In genomic region chr11:117839936-117840813, GRCh38 we compare ENCODE assay signal across 23 cellular contexts. TPM values are rescaled to one million over a fixed set of nuclear protein-coding genes. Genes with fewer than 3 reads are reported as not detected.
DNase-seq lines count a peak whose midpoint lies in the region; ATAC-seq and TF ChIP-seq lines count a peak whose summit lies in the region.
"Had no signal": no experiment of that assay in that cellular context is flagged by ENCODE, and none has a peak within 500 bp of the region (broad histone marks: within the 10 kb centered on the region; RNA-seq: fewer than 3 reads in every experiment).

No MANE protein-coding gene starts in this region.

- no peaks in the 10 kb centered on the region for H4K20me1 ChIP-seq in DND-41 (ENCODE audit: insufficient read depth, low read length)

- H3K4me3 ChIP-seq in DND-41 (ENCODE audit: low read depth in 1 of 2, low read length in 2 of 2): no peak overlapping the region

- 0 out of 2 replicates have a peak overlapping the region, but pooled peaks have one; percentile 6 for H3K9ac ChIP-seq in DND-41 (ENCODE audit: low read depth, low read length)

- peaks cover 19% of the 10 kb centered on the region for H3K79me2 ChIP-seq in DND-41 (ENCODE audit: insufficient read depth, low read length)

- H3K36me3 ChIP-seq in DND-41 (ENCODE audit: insufficient read depth, low read length): peaks cover 67% of the 10 kb centered on the region

- H3K4me3 Mint-ChIP-seq in glutamatergic neuron (ENCODE audit: unreplicated experiment): no peak overlapping the region
- H3K4me3 Mint-ChIP-seq: activated naive CD4-positive, alpha-beta T cell treated with anti-CD3 and anti-CD28 coated beads for 36 hours; immature natural killer cell had no signal

- H3K9me3 Mint-ChIP-seq in glutamatergic neuron (ENCODE audit: unreplicated experiment): peaks cover 2% of the 10 kb centered on the region
- H3K9me3 Mint-ChIP-seq: activated naive CD4-positive, alpha-beta T cell treated with anti-CD3 and anti-CD28 coated beads for 36 hours; immature natural killer cell had no signal

- peak overlapping the region; percentile 75 for H3K27ac ChIP-seq in DND-41 (ENCODE audit: low read length)
- H3K27ac ChIP-seq: C4-2B, epithelial cell of prostate had no signal

- H3K36me3 Mint-ChIP-seq in glutamatergic neuron (ENCODE audit: unreplicated experiment): no peaks in the 10 kb centered on the region
- H3K36me3 Mint-ChIP-seq: immature natural killer cell had no signal

- peaks cover 15% of the 10 kb centered on the region for H3K4me1 Mint-ChIP-seq in glutamatergic neuron (ENCODE audit: low read depth, unreplicated experiment)

- DNase-seq in activated CD8-positive, alpha-beta memory T cell treated with anti-CD3 and anti-CD28 coated beads for 24 hours: peak; percentile 52
- no peak for DNase-seq in activated CD8-positive, alpha-beta memory T cell treated with anti-CD3 and anti-CD28 coated beads, Interleukin-2, amount 50 U/mL, for 4 hours
- DNase-seq in DND-41: peak; percentile 10
- peak; percentile 11 for DNase-seq in glutamatergic neuron
- DNase-seq in sciatic nerve (ENCODE audit: low spot score): peak; percentile 28
- no peak for DNase-seq in HCEC 1CT
- DNase-seq in NCI-H1694 treated with DMSO at 0.1 percent for 48 hours (lab: John Stamatoyannopoulos, UW): no peak
- DNase-seq: activated naive CD4-positive, alpha-beta T cell treated with anti-CD3 and anti-CD28 coated beads for 36 hours; activated T-cell treated with anti-CD3 and anti-CD28 coated beads for 4 hours; caudate nucleus; immature natural killer cell; Karpas-422; NCI-H2029; NCI-H2227 treated with DMSO at 0.1 percent for 48 hours; retina; stimulated activated CD4-positive, alpha-beta T cell treated with anti-CD3 and anti-CD28 coated beads, Interleukin-12 subunit alpha, Interleukin-12 subunit beta, amount 100 ng/mL, for 4 hours; stimulated activated CD4-positive, alpha-beta T cell treated with anti-CD3 and anti-CD28 coated beads, Interleukin-4, amount 100 ng/mL, for 4 hours; stimulated activated naive CD8-positive, alpha-beta T cell treated with anti-CD3 and anti-CD28 coated beads, Interleukin-15, Interleukin-2, amounts not matched to agents 100 U/mL and 50 U/mL, for 24 hours had no signal

- no peaks in the 10 kb centered on the region for H3K27me3 Mint-ChIP-seq in glutamatergic neuron (ENCODE audit: unreplicated experiment)

- intact Hi-C loops in sciatic nerve (cut with DNase I): loop anchor here (10.0 kb wide), 1 partner anchor 65 kb away; no protein-coding TSS in a partner anchor

- no peaks in the 10 kb centered on the region for H3K27me3 ChIP-seq in DND-41 (ENCODE audit: insufficient read depth, low read length, poor library complexity)

- peaks cover 45% of the 10 kb centered on the region for H3K4me1 ChIP-seq in DND-41 (ENCODE audit: insufficient read depth, low read length)

- H3K4me2 ChIP-seq in DND-41 (ENCODE audit: insufficient read depth, low read length): no peak overlapping the region

- no peaks in the 10 kb centered on the region for H3K9me3 ChIP-seq in DND-41 (ENCODE audit: insufficient read depth, low read length, severe bottlenecking)

- no peak for TF ChIP-seq CTCF in DND-41 (IDR thresholded peaks at IDR 0.05; ENCODE audit: borderline replicate concordance, extremely low read depth, low read length, poor library complexity, severe bottlenecking)
- TF ChIP-seq CTCF in glutamatergic neuron (IDR thresholded peaks at IDR 0.05; ENCODE audit: partially characterized antibody, unreplicated experiment): no peak

- H2AFZ ChIP-seq in DND-41 (ENCODE audit: low read depth, low read length): no peak overlapping the region

- H3K27ac Mint-ChIP-seq in glutamatergic neuron (ENCODE audit: unreplicated experiment): no peak overlapping the region
- H3K27ac Mint-ChIP-seq: activated naive CD4-positive, alpha-beta T cell treated with anti-CD3 and anti-CD28 coated beads for 36 hours; immature natural killer cell had no signal

- no peak for ATAC-seq in DND-41 (ENCODE audit: insufficient read depth, low read depth)
- no peak for ATAC-seq in sciatic nerve
- no peak for ATAC-seq in HG02678 (IDR thresholded peaks at IDR 0.05; ENCODE audit: unreplicated experiment)
- ATAC-seq: stimulated activated naive CD8-positive, alpha-beta T cell treated with anti-CD3 and anti-CD28 coated beads, Interleukin-15, Interleukin-2, amounts not matched to agents 100 U/mL and 50 U/mL, for 24 hours had no signal

RNA-seq across cellular contexts. Expression of gene FXYD2, which starts 15.6 kb away (rescaled TPM):
- total RNA-seq in glutamatergic neuron (ENCODE audit: unreplicated experiment) (0.44 TPM), sciatic nerve (6.6 TPM)
- total RNA-seq: fibroblast of villous mesenchyme, HT1080 had no signal

RNA-seq across cellular contexts. Expression of gene FXYD6, which starts 36.3 kb away (rescaled TPM):
- total RNA-seq in glutamatergic neuron (ENCODE audit: unreplicated experiment) (57.1 TPM), sciatic nerve (141 TPM)
- total RNA-seq: activated naive CD4-positive, alpha-beta T cell treated with anti-CD3 and anti-CD28 coated beads for 36 hours; fibroblast of villous mesenchyme had no signal

RNA-seq across cellular contexts. Expression of gene DSCAML1, which starts 43.2 kb away (rescaled TPM):
- total RNA-seq in glutamatergic neuron (ENCODE audit: unreplicated experiment) (0.07 TPM), sciatic nerve (4.2 TPM)
- total RNA-seq: fibroblast of villous mesenchyme, HT1080 had no signal

Comparison
In these comparisons a context has a peak if more than half of its experiments do, and no peak if none do; other contexts are left out.
1. DNase-seq: peak in activated CD8-positive, alpha-beta memory T cell treated with anti-CD3 and anti-CD28 coated beads for 24 hours (single experiment), DND-41 (single experiment), glutamatergic neuron (single experiment) and sciatic nerve (single experiment); none in activated CD8-positive, alpha-beta memory T cell treated with anti-CD3 and anti-CD28 coated beads, Interleukin-2, amount 50 U/mL, for 4 hours (single experiment), HCEC 1CT (single experiment) and NCI-H1694 treated with DMSO at 0.1 percent for 48 hours (single experiment).